Comparison of ENCODE assay signal across 20 cellular contexts in genomic region chr7:104225441-104225840, GRCh38.
"Had no signal": no experiment of that assay in that cellular context is flagged by ENCODE, and none has a peak within 500 bp of the region (broad histone marks: within the 10 kb centered on the region; RNA-seq: fewer than 3 reads in every experiment).

No MANE protein-coding gene starts in this region.

- DNase-seq: activated CD4-positive, alpha-beta memory T cell treated with anti-CD3 and anti-CD28 coated beads, Interleukin-2, amount 10 ng/mL, durations not matched to agents 7 days and 5 days; activated CD4-positive, alpha-beta T cell treated with anti-CD3 and anti-CD28 coated beads for 36 hours; activated CD4-positive, alpha-beta T cell treated with anti-CD3 and anti-CD28 coated beads, Interleukin-2, amount 50 U/mL, for 1 hour; activated gamma-delta T cell; activated naive CD4-positive, alpha-beta T cell treated with anti-CD3 and anti-CD28 coated beads for 36 hours; activated T-cell treated with anti-CD3 and anti-CD28 coated beads for 4 hours; activated T-cell treated with anti-CD3 and anti-CD28 coated beads, Interleukin-2, amount 50 U/mL, for 48 hours; amygdala; MV-4-11; NCI-H1092 treated with DMSO at 0.1 percent for 48 hours; NCI-H1436; NCI-H1930; NCI-H2107; NCI-H2227 treated with DMSO at 0.1 percent for 48 hours; NCI-H446 treated with DMSO at 0.1 percent for 48 hours; NCI-H526 treated with DMSO at 0.1 percent for 48 hours; SIG-M5; T-cell; T-helper 2 cell; T1000 had no signal
